In the genomic region with DNA sequence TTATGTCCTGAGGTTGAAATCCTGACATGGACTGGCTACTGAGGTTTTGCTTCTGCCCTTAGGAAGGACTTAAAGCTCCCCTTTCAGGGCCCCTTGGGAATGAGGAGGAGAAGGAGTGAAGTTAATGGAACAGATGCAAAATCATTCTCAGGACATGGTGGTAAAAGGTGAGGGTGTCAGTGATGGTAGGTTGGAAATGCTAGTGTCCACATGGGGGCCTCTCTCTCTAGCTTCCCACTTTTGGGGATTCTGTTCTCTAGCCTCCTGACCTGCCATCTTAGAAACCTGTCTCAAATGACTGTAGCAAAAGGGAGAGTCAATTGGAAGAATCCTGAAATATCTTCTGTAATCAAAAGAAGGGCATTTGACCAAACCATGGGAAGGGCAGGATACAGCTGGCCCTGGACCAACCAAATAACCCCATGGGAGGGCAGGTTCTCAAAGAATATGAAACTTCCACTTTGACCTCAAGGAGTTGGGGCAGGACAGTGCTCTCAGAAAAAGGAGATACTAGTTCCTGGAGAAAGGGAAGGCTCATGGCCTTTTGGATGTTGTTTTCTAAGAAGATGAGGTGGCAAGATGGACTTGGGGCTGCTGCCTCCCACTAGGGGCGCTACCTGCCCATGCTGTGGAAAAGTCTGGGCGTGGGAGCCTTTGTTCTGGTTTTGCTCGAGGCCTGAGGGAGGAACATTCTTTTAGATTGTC, we compare ENCODE assay signal across 1 cellular context.
TF ChIP-seq lines count a peak whose summit lies in the region.

No MANE protein-coding gene starts in this region.

TF ChIP-seq in GM12878, 131 proteins besides CTCF, POLR2A, EP300 and RAD21 (continued from another document):
- TF ChIP-seq, protein P1, sequence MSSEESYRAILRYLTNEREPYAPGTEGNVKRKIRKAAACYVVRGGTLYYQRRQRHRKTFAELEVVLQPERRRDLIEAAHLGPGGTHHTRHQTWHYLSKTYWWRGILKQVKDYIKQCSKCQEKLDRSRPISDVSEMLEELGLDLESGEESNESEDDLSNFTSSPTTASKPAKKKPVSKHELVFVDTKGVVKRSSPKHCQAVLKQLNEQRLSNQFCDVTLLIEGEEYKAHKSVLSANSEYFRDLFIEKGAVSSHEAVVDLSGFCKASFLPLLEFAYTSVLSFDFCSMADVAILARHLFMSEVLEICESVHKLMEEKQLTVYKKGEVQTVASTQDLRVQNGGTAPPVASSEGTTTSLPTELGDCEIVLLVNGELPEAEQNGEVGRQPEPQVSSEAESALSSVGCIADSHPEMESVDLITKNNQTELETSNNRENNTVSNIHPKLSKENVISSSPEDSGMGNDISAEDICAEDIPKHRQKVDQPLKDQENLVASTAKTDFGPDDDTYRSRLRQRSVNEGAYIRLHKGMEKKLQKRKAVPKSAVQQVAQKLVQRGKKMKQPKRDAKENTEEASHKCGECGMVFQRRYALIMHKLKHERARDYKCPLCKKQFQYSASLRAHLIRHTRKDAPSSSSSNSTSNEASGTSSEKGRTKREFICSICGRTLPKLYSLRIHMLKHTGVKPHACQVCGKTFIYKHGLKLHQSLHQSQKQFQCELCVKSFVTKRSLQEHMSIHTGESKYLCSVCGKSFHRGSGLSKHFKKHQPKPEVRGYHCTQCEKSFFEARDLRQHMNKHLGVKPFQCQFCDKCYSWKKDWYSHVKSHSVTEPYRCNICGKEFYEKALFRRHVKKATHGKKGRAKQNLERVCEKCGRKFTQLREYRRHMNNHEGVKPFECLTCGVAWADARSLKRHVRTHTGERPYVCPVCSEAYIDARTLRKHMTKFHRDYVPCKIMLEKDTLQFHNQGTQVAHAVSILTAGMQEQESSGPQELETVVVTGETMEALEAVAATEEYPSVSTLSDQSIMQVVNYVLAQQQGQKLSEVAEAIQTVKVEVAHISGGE (CRISPR knock-in tag; IDR thresholded peaks at IDR 0.05): no peak
- no peak for TF ChIP-seq ZNF207 (IDR thresholded peaks at IDR 0.05; ENCODE audit: borderline replicate concordance)
- TF ChIP-seq, protein P2, sequence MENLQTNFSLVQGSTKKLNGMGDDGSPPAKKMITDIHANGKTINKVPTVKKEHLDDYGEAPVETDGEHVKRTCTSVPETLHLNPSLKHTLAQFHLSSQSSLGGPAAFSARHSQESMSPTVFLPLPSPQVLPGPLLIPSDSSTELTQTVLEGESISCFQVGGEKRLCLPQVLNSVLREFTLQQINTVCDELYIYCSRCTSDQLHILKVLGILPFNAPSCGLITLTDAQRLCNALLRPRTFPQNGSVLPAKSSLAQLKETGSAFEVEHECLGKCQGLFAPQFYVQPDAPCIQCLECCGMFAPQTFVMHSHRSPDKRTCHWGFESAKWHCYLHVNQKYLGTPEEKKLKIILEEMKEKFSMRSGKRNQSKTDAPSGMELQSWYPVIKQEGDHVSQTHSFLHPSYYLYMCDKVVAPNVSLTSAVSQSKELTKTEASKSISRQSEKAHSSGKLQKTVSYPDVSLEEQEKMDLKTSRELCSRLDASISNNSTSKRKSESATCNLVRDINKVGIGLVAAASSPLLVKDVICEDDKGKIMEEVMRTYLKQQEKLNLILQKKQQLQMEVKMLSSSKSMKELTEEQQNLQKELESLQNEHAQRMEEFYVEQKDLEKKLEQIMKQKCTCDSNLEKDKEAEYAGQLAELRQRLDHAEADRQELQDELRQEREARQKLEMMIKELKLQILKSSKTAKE (IDR thresholded peaks at IDR 0.05; ENCODE audit: low read depth, poor library complexity, severe bottlenecking): no peak
- TF ChIP-seq BMI1 (IDR thresholded peaks at IDR 0.05; ENCODE audit: borderline replicate concordance): no peak
- no peak for TF ChIP-seq TCF7 (IDR thresholded peaks at IDR 0.05; ENCODE audit: borderline replicate concordance)
- TF ChIP-seq KLF5 (IDR thresholded peaks at IDR 0.05; ENCODE audit: partially characterized antibody): no peak
- no peak for TF ChIP-seq MEF2B (IDR thresholded peaks at IDR 0.05; ENCODE audit: partially characterized antibody, poor library complexity, severe bottlenecking)
- no peak for TF ChIP-seq LARP7 (IDR thresholded peaks at IDR 0.05)
- no peak for TF ChIP-seq NFIC (IDR thresholded peaks at IDR 0.05; ENCODE audit: low read depth, low read length)
- TF ChIP-seq IKZF1 (conservative IDR thresholded peaks at IDR 0.05): no peak
